ENCODE assay signal across 27 cellular contexts in genomic region chr11:117671370-117671769, GRCh38.
A peak's percentile ranks its signal among the peaks of the same experiment; 100 is the strongest.
DNase-seq lines count a peak whose midpoint lies in the region; ATAC-seq and TF ChIP-seq lines count a peak whose summit lies in the region.
"Had no signal": no experiment of that assay in that cellular context is flagged by ENCODE, and none has a peak within 500 bp of the region (broad histone marks: within the 10 kb centered on the region; RNA-seq: fewer than 3 reads in every experiment).

No MANE protein-coding gene starts in this region.

- H2AFZ ChIP-seq in GM23338: no peak overlapping the region
- H2AFZ ChIP-seq: GM23248 had no signal

- peaks cover 58% of the 10 kb centered on the region for H3K4me1 Mint-ChIP-seq in GM23338
- H3K4me1 Mint-ChIP-seq: CD14-positive monocyte had no signal

- peak overlapping the region; percentile 47; the same call in 1 of the 3 replicates for H3K4me3 Mint-ChIP-seq in GM23338
- H3K4me3 Mint-ChIP-seq: CD14-positive monocyte had no signal

- peaks cover 21% of the 10 kb centered on the region for H3K4me1 ChIP-seq in GM23338 (ENCODE audit: insufficient read depth)
- no peaks in the 10 kb centered on the region for H3K4me1 ChIP-seq in transverse colon

- H3K36me3 ChIP-seq in GM23338 (ENCODE audit: insufficient read depth): no peaks in the 10 kb centered on the region
- H3K36me3 ChIP-seq in brain microvascular endothelial cell (replicated peaks): no peaks in the 10 kb centered on the region
- no peaks in the 10 kb centered on the region for H3K36me3 ChIP-seq in transverse colon
- H3K36me3 ChIP-seq: BE2C had no signal

- no peak for TF ChIP-seq POLR2A in transverse colon (IDR thresholded peaks at IDR 0.05)

- WGBS in transverse colon (ENCODE audit: low coverage in 1 of 2), 2 donors: 85 to 100% methylated on average over 1 to 4 of the region's 4 CpGs

- no peak overlapping the region for H3K27ac Mint-ChIP-seq in GM23338
- H3K27ac Mint-ChIP-seq: CD14-positive monocyte had no signal

- no peaks in the 10 kb centered on the region for H3K9me3 Mint-ChIP-seq in GM23338
- H3K9me3 Mint-ChIP-seq: CD14-positive monocyte had no signal

- H3K9me2 ChIP-seq in GM23338 (ENCODE audit: insufficient read depth): no peaks in the 10 kb centered on the region

- H3K4me3 ChIP-seq in GM23338 (no peak overlapping the region), brain microvascular endothelial cell (ENCODE audit: low read depth, low read length) (no peak overlapping the region), transverse colon (no peak overlapping the region)
- H3K4me3 ChIP-seq: GM23248 had no signal

- H3F3A ChIP-seq in GM23338 (replicated peaks; ENCODE audit: low read depth): 0 out of 2 replicates have a peak, but pooled peaks cover 6% of the 10 kb centered on the region

- TF ChIP-seq CTCF in GM23338 (conservative IDR thresholded peaks at IDR 0.05; ENCODE audit: low read depth in 2 of 2) (no peak), brain microvascular endothelial cell (IDR thresholded peaks at IDR 0.05; ENCODE audit: low read depth, low read length, missing control alignments) (no peak), transverse colon (IDR thresholded peaks at IDR 0.05) (no peak)

- H3K27me3 Mint-ChIP-seq in GM23338 (ENCODE audit: insufficient read depth, low read depth, poor library complexity): peaks cover 9% of the 10 kb centered on the region

- ATAC-seq in GM23338 (no peak), HG02610 (IDR thresholded peaks at IDR 0.05; ENCODE audit: unreplicated experiment) (no peak)
- ATAC-seq: HCT116, HepG2 had no signal

- no peak for DNase-seq in GM23338 (ENCODE audit: low spot score)
- DNase-seq in NCI-H82 (lab: John Stamatoyannopoulos, UW): peak; percentile 95
- no peak for DNase-seq in caudate nucleus (lab: John Stamatoyannopoulos, UW)
- DNase-seq in NCI-H1048 (lab: John Stamatoyannopoulos, UW): no peak
- DNase-seq in brain microvascular endothelial cell: no peak
- DNase-seq in transverse colon: no peak
- DNase-seq: 8988T, ACHN, BE2C, Calu3, DMS153, DND-41, GM23248, Karpas-422, NCI-H1092 treated with DMSO at 0.1 percent for 48 hours, NCI-H1436, NCI-H1930, NCI-H2107, NCI-H524, Right ventricle myocardium superior, RPMI8226 had no signal

- peak overlapping the region; percentile 64 for H3K4me2 ChIP-seq in GM23338

- no peak overlapping the region for H3K27ac ChIP-seq in GM23338 (ENCODE audit: low read depth)
- peak overlapping the region; percentile 78 for H3K27ac ChIP-seq in caudate nucleus (ENCODE audit: low read depth, low read length)
- H3K27ac ChIP-seq in layer of hippocampus (ENCODE audit: low read depth, low read length): peak overlapping the region; percentile 84
- H3K27ac ChIP-seq in brain microvascular endothelial cell: no peak overlapping the region
- no peak overlapping the region for H3K27ac ChIP-seq in transverse colon
- H3K27ac ChIP-seq: GM23248, HL-60 had no signal

- no peaks in the 10 kb centered on the region for H4K20me1 ChIP-seq in GM23338 (replicated peaks; ENCODE audit: insufficient read depth)

- TF ChIP-seq EP300 in transverse colon (IDR thresholded peaks at IDR 0.05; ENCODE audit: low read depth): no peak

- intact Hi-C loops in transverse colon (cut with DNase I; ENCODE audit: low total_unique reads): no loop called here

- no peaks in the 10 kb centered on the region for H3K79me2 ChIP-seq in GM23338 (replicated peaks; ENCODE audit: insufficient read depth)

- H3K9me3 ChIP-seq in transverse colon: no peaks in the 10 kb centered on the region
- H3K9me3 ChIP-seq: BE2C had no signal

- no peaks in the 10 kb centered on the region for H3K36me3 Mint-ChIP-seq in GM23338 (ENCODE audit: low read depth)
- H3K36me3 Mint-ChIP-seq: CD14-positive monocyte had no signal

- no peaks in the 10 kb centered on the region for H3K27me3 ChIP-seq in GM23338 (ENCODE audit: insufficient read depth)
- H3K27me3 ChIP-seq in layer of hippocampus (ENCODE audit: control insufficient read depth, insufficient read depth, low read length): no peaks in the 10 kb centered on the region
- no peaks in the 10 kb centered on the region for H3K27me3 ChIP-seq in brain microvascular endothelial cell (replicated peaks)
- H3K27me3 ChIP-seq in transverse colon: no peaks in the 10 kb centered on the region
- H3K27me3 ChIP-seq: BE2C had no signal

- in situ Hi-C loops in brain microvascular endothelial cell (cut with HindIII; ENCODE audit: low pct_ligation_motif_present, low sequenced_read_pairs) (no loop called here), transverse colon (cut with MboI; ENCODE audit: low pct_ligation_motif_present in 1 of 4, low pct_unique_long_range_greater_than_20kb in 1 of 4, low sequenced_read_pairs in 3 of 4) (no loop called here)

TF ChIP-seq in GM23338, 12 proteins besides CTCF, POLR2A, EP300 and RAD21 (continues in another document):
- TF ChIP-seq ZNF114 (CRISPR knock-in tag; IDR thresholded peaks at IDR 0.05) (no peak), ZNF331 (CRISPR knock-in tag; IDR thresholded peaks at IDR 0.05; ENCODE audit: low read depth) (no peak), STAT1 (IDR thresholded peaks at IDR 0.05; ENCODE audit: unreplicated experiment) (no peak), NANOG (IDR thresholded peaks at IDR 0.05; ENCODE audit: borderline replicate concordance) (no peak), JUNB (IDR thresholded peaks at IDR 0.05; ENCODE audit: unreplicated experiment) (no peak), ZNF462 (CRISPR knock-in tag; IDR thresholded peaks at IDR 0.05) (no peak), CREB1 (CRISPR knock-in tag; IDR thresholded peaks at IDR 0.05; ENCODE audit: low read depth) (no peak), ETS1 (IDR thresholded peaks at IDR 0.05) (no peak), EZH2 (IDR thresholded peaks at IDR 0.05; ENCODE audit: low read depth, unreplicated experiment) (no peak), POLR2AphosphoS5 (IDR thresholded peaks at IDR 0.05; ENCODE audit: low read depth) (no peak)

Comparison
In these comparisons a context has a peak if more than half of its experiments do, and no peak if none do; other contexts are left out.
1. H3K27ac ChIP-seq: peak in caudate nucleus (single experiment) and layer of hippocampus (single experiment); none in GM23338 (single experiment), brain microvascular endothelial cell (single experiment) and transverse colon (0 of 4).